ENCODE assay signal across 1 cellular context in the genomic region with DNA sequence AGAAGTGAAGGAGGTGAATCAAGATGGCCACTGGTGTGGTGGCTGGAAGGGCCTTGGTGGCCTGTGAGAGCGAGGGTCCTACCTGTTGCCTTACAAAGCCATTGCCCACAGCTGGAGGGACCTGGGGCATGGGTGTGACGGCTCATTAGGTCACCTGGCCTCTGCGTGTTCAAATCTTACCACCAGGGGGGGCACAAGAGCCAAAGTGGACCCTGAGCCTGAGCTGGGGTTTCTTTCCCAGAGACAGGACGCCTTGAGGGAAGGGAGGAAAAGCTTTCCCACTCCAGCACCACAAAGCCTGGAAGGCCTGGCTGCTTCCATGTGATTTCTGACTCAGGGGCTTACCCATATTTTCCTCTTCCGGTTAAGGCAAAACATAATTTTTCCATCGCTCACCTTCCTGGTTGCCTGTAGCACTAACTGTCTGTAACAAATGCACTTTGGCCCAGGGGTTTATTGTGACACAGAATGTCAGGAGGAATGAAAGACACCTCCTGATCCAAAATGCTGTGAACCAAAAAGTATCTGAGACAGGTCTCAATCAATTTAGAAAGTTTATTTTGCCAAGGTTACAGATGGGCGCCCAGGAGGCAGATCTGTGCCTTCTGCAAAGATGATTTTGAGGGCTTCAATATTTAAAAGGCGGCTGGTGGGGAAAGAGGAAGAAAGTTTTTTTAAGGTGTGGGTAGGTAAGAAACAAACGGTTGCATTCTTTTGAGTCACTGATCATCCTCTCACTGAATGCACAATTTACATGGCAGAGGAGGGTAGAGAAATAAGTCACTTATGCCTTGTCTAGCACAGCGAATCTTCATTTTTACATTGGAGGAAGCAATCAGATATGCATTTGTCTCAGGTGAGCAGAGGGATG.
TF ChIP-seq lines count a peak whose summit lies in the region.

No MANE protein-coding gene starts in this region.

TF ChIP-seq in HepG2, 621 proteins besides CTCF, POLR2A, EP300 and RAD21 (continued from another document and continues in another):
- TF ChIP-seq, protein P1, sequence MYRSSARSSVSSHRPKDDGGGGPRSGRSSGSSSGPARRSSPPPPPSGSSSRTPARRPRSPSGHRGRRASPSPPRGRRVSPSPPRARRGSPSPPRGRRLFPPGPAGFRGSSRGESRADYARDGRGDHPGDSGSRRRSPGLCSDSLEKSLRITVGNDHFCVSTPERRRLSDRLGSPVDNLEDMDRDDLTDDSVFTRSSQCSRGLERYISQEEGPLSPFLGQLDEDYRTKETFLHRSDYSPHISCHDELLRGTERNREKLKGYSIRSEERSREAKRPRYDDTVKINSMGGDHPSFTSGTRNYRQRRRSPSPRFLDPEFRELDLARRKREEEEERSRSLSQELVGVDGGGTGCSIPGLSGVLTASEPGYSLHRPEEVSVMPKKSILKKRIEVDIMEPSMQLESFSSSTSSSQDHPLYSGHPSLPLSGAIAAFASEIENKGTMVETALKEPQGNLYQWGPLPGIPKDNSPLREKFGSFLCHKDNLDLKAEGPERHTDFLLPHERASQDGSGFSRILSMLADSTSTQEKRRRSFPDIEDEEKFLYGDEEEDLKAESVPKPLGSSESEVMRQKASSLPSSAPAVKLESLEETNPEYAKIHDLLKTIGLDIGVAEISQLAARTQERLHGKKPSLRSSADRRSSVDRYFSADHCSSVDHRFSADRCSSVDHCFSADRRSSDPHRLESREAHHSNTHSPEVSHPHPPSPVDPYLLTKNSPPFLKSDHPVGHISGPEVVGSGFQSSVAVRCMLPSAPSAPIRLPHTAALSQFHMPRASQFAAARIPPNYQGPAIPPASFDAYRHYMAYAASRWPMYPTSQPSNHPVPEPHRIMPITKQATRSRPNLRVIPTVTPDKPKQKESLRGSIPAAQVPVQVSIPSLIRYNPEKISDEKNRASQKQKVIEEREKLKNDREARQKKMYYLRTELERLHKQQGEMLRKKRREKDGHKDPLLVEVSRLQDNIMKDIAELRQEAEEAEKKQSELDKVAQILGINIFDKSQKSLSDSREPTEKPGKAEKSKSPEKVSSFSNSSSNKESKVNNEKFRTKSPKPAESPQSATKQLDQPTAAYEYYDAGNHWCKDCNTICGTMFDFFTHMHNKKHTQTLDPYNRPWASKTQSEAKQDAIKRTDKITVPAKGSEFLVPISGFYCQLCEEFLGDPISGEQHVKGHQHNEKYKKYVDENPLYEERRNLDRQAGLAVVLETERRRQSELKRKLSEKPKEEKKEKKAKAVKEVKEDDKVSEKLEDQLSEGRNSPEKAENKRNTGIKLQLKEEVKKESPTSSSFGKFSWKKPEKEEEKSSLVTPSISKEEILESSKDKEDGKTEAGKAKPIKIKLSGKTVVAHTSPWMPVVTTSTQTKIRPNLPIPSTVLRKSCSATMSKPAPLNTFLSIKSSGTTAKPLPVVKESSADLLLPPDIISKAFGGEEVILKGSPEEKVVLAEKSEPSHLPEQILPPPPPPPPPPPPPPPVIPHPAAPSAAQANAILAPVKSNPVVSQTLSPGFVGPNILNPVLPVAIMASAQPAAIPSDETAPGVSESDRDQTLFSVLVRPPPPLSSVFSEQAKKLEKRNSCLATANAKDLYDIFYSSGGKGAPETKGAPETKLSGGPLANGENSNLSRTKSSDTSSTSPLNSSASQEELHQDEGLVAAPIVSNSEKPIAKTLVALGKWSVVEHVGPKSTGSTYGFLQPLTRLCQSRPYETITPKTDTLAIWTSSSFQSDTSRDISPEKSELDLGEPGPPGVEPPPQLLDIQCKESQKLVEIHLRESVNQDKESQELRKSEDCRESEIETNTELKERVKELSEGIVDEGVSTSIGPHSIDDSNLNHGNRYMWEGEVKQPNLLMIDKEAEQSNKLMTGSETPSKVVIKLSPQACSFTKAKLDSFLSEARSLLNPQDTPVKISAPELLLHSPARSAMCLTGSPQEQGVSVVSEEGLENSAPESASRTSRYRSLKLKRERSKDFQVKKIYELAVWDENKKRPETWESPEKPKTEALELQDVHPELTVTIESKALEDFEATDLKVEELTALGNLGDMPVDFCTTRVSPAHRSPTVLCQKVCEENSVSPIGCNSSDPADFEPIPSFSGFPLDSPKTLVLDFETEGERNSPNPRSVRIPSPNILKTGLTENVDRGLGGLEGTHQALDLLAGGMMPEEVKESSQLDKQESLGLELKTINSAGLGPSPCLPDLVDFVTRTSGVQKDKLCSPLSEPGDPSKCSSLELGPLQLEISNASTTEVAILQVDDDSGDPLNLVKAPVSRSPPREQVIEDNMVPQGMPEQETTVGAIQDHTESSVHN (CRISPR knock-in tag; IDR thresholded peaks at IDR 0.05), result no peak
- TF ChIP-seq ZBTB42 (CRISPR knock-in tag; IDR thresholded peaks at IDR 0.05) (no peak), ZBTB21 (CRISPR knock-in tag; IDR thresholded peaks at IDR 0.05) (no peak), ZBTB1 (CRISPR knock-in tag; IDR thresholded peaks at IDR 0.05; ENCODE audit: borderline replicate concordance) (no peak), IKZF5 (CRISPR knock-in tag; IDR thresholded peaks at IDR 0.05) (no peak), FOXP1 (IDR thresholded peaks at IDR 0.05) (no peak), FOXP1 (CRISPR knock-in tag; IDR thresholded peaks at IDR 0.05) (no peak), ZNF782 (CRISPR knock-in tag; IDR thresholded peaks at IDR 0.05; ENCODE audit: borderline replicate concordance) (0 out of 2 replicates have a peak, but pooled peaks have one; percentile 62), LCORL (IDR thresholded peaks at IDR 0.05) (no peak), LCORL (CRISPR knock-in tag; IDR thresholded peaks at IDR 0.05) (0 out of 2 replicates have a peak, but pooled peaks have one; percentile 60), ZFX (CRISPR knock-in tag; IDR thresholded peaks at IDR 0.05; ENCODE audit: low read depth) (peak; percentile 60; the same call in 1 of the 2 replicates), JUND (CRISPR knock-in tag; IDR thresholded peaks at IDR 0.05) (no peak), RNF2 (conservative IDR thresholded peaks at IDR 0.05; ENCODE audit: low read depth) (no peak), MTF2 (CRISPR knock-in tag; IDR thresholded peaks at IDR 0.05; ENCODE audit: borderline replicate concordance) (no peak), RAD51 (IDR thresholded peaks at IDR 0.05; ENCODE audit: borderline replicate concordance) (no peak), ZNF513 (CRISPR knock-in tag; conservative IDR thresholded peaks at IDR 0.05) (no peak), ZNF296 (CRISPR knock-in tag; conservative IDR thresholded peaks at IDR 0.05) (no peak), KLF16 (CRISPR knock-in tag; IDR thresholded peaks at IDR 0.05) (no peak), SUZ12 (IDR thresholded peaks at IDR 0.05; ENCODE audit: low read depth, low read length) (no peak), NFATC3 (CRISPR knock-in tag; IDR thresholded peaks at IDR 0.05) (no peak), ZFYVE20 (CRISPR knock-in tag; IDR thresholded peaks at IDR 0.05; ENCODE audit: borderline replicate concordance, low read depth) (no peak), ZNF576 (CRISPR knock-in tag; IDR thresholded peaks at IDR 0.05) (no peak), SAFB2 (CRISPR knock-in tag; IDR thresholded peaks at IDR 0.05; ENCODE audit: borderline replicate concordance, low read depth) (no peak), ZNF781 (CRISPR knock-in tag; IDR thresholded peaks at IDR 0.05; ENCODE audit: borderline replicate concordance, not compliant biosample characterization) (no peak), ZSCAN30 (CRISPR knock-in tag; IDR thresholded peaks at IDR 0.05) (no peak), ARNT2 (CRISPR knock-in tag; IDR thresholded peaks at IDR 0.05; ENCODE audit: low read depth) (no peak), AGO2 (optimal IDR thresholded peaks at IDR 0.05; ENCODE audit: low read depth, low read length) (no peak), ZFP36 (IDR thresholded peaks at IDR 0.05; ENCODE audit: borderline replicate concordance, low read depth, low read length, partially characterized antibody) (no peak), HOXA5 (CRISPR knock-in tag; IDR thresholded peaks at IDR 0.05) (peak; percentile 67; the same call in 1 of the 2 replicates), SALL2 (CRISPR knock-in tag; IDR thresholded peaks at IDR 0.05) (0 out of 2 replicates have a peak, but pooled peaks have one; percentile 38), ZKSCAN8 (CRISPR knock-in tag; IDR thresholded peaks at IDR 0.05; ENCODE audit: borderline replicate concordance) (no peak), ZBTB14 (CRISPR knock-in tag; IDR thresholded peaks at IDR 0.05) (no peak), NR2F6 (IDR thresholded peaks at IDR 0.05) (no peak), NR2F6 (CRISPR knock-in tag; IDR thresholded peaks at IDR 0.05) (peak; percentile 9; the same call in 1 of the 2 replicates), MBD4 (IDR thresholded peaks at IDR 0.05; ENCODE audit: borderline replicate concordance, low read length) (no peak), ZFP37 (CRISPR knock-in tag; IDR thresholded peaks at IDR 0.05; ENCODE audit: borderline replicate concordance) (no peak), GLMP (CRISPR knock-in tag; IDR thresholded peaks at IDR 0.05; ENCODE audit: borderline replicate concordance) (no peak), YEATS4 (CRISPR knock-in tag; IDR thresholded peaks at IDR 0.05; ENCODE audit: borderline replicate concordance) (no peak), NFYB (CRISPR knock-in tag; IDR thresholded peaks at IDR 0.05) (no peak), MEIS2 (CRISPR knock-in tag; IDR thresholded peaks at IDR 0.05) (peak; percentile 16; the same call in 1 of the 2 replicates), POLR2G (IDR thresholded peaks at IDR 0.05; ENCODE audit: low read depth, low read length) (no peak)
- TF ChIP-seq, protein P2, sequence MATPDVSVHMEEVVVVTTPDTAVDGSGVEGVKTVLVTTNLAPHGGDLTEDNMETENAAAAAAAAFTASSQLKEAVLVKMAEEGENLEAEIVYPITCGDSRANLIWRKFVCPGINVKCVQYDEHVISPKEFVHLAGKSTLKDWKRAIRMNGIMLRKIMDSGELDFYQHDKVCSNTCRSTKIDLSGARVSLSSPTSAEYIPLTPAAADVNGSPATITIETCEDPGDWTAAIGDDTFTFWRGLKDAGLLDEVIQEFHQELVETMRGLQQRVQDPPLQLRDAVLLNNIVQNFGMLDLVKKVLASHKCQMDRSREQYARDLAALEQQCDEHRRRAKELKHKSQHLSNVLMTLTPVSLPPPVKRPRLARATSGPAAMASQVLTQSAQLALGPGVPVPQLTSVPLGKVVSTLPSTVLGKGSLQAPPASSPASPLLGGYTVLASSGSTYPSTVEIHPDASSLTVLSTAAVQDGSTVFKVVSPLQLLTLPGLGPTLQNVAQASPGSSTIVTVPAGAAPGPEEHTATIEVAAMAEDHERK (CRISPR knock-in tag; IDR thresholded peaks at IDR 0.05; ENCODE audit: low read depth), result no peak
- TF ChIP-seq, protein P3, sequence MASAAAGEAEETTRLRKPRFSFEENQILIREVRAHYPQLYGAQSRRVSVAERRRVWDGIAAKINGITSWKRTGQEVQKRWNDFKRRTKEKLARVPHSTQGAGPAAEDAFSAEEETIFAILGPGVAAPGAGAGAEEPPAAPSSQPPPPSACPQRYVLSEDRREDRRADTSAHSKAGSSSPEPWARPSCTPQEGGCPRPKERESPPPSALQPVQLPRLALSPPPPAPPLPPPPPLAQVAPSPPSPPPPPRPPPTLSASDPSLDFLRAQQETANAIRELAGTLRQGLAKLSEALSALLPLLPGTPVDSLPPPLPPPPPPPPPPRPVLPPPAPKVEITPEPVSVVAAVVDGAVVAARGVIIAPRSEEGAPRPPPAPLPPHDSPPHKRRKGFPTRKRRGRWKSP (CRISPR knock-in tag; IDR thresholded peaks at IDR 0.05), result no peak
- TF ChIP-seq, protein P4, sequence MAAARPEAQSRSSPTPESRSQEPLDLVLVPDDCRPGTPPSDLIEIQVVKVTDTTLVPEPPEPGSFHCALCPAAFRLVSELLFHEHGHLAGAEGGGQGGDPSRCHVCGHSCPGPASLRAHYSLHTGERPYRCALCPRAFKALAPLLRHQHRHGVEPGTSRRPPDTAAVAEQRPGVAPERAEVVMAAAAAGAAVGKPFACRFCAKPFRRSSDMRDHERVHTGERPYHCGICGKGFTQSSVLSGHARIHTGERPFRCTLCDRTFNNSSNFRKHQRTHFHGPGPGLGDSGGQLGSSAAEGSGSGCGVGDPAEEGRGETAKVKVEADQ (CRISPR knock-in tag; IDR thresholded peaks at IDR 0.05; ENCODE audit: borderline replicate concordance), result no peak
